13 cellular contexts compared by ENCODE assay signal in genomic region chr19:47241919-47242644, GRCh38. TPM values are rescaled to one million over a fixed set of nuclear protein-coding genes. Genes with fewer than 3 reads are reported as not detected.
DNase-seq lines count a peak whose midpoint lies in the region; TF ChIP-seq lines count a peak whose summit lies in the region.
"Had no signal": no experiment of that assay in that cellular context is flagged by ENCODE, and none has a peak within 500 bp of the region (broad histone marks: within the 10 kb centered on the region; RNA-seq: fewer than 3 reads in every experiment).

No MANE protein-coding gene starts in this region.

- peaks cover 11% of the 10 kb centered on the region for H4K20me1 ChIP-seq in BLaER1

- intact Hi-C loops in esophagus muscularis mucosa (cut with DNase I), result no loop called here

- TF ChIP-seq CTCF in GM13976 (IDR thresholded peaks at IDR 0.05; ENCODE audit: borderline replicate concordance, control extremely low read depth, extremely low read depth, insufficient read depth, missing control alignments) (no peak), RWPE1 (conservative IDR thresholded peaks at IDR 0.05; ENCODE audit: low read depth) (no peak), esophagus muscularis mucosa (IDR thresholded peaks at IDR 0.05) (no peak)

- no peak for TF ChIP-seq POLR2A in esophagus muscularis mucosa (IDR thresholded peaks at IDR 0.05; ENCODE audit: low read depth)

- TF ChIP-seq EP300 in esophagus muscularis mucosa (IDR thresholded peaks at IDR 0.05), result no peak

- H3K4me2 ChIP-seq in BLaER1, result peak overlapping the region; percentile 68

- H3K27me3 ChIP-seq in BLaER1 (peaks cover 49% of the 10 kb centered on the region), esophagus muscularis mucosa (no peaks in the 10 kb centered on the region)

- H3K36me3 ChIP-seq in BLaER1, result no peaks in the 10 kb centered on the region
- H3K36me3 ChIP-seq in esophagus muscularis mucosa, result no peaks in the 10 kb centered on the region
- H3K36me3 ChIP-seq: heart left ventricle, suprapubic skin had no signal

- no peak overlapping the region for H3K9ac ChIP-seq in BLaER1

- H3K4me3 ChIP-seq in BLaER1 (no peak overlapping the region), esophagus muscularis mucosa (no peak overlapping the region)

- CTCF ChIA-PET in RWPE1 (lab: Yijun Ruan, JAX), result no interaction called here

- H3K27ac ChIP-seq in BLaER1 (no peak overlapping the region), RWPE1 (peak overlapping the region; percentile 83), esophagus muscularis mucosa (replicated peaks in 1 of 4) (peak overlapping the region; percentile 84 to 89 (median 88))
- H3K27ac ChIP-seq: HL-60, SK-N-MC had no signal

- 80% methylated on average over 8 of the region's 8 CpGs for WGBS in esophagus muscularis mucosa

- H3K4me1 ChIP-seq in BLaER1 (peaks cover 73% of the 10 kb centered on the region), esophagus muscularis mucosa (peaks cover 33 to 55% (median 50%) of the 10 kb centered on the region in 4 donors)

- POLR2A ChIA-PET in RWPE1 (lab: Yijun Ruan, JAX; ENCODE audit: low non-redundant PET), result interaction anchor here (1.0 to 1.1 kb wide), 2 partner anchors 10 to 36 kb away, joined by 3 to 4 read pairs; no protein-coding TSS in a partner anchor

- no peaks in the 10 kb centered on the region for H3K9me3 ChIP-seq in BLaER1
- no peaks in the 10 kb centered on the region for H3K9me3 ChIP-seq in esophagus muscularis mucosa
- H3K9me3 ChIP-seq: heart left ventricle, suprapubic skin had no signal

- DNase-seq in GM13976 (ENCODE audit: low spot score) (peak; percentile 12), RWPE1 (ENCODE audit: low spot score) (no peak), esophagus muscularis mucosa (ENCODE audit: extremely low spot score) (no peak), NCI-H526 treated with DMSO at 0.1 percent for 48 hours (lab: John Stamatoyannopoulos, UW) (no peak), hepatic stellate cell (ENCODE audit: low spot score) (no peak), NCI-H146 (lab: John Stamatoyannopoulos, UW) (no peak), CD1c-positive myeloid dendritic cell (ENCODE audit: extremely low spot score) (no peak)
- DNase-seq: KG1 had no signal

- in situ Hi-C loops in GM13976 (cut with MboI; ENCODE audit: low sequenced_read_pairs, unreplicated experiment), result loop anchor here (5.0 kb wide), 1 partner anchor 90 kb away; no protein-coding TSS in a partner anchor

RNA-seq across cellular contexts. Expression of gene BBC3, which starts 11.1 kb away (rescaled TPM):
- 10 to 100 TPM in 2 of 4 donors, 1 to 10 TPM in 2; 5.0 to 21.3 (median 11.5) TPM for total RNA-seq in esophagus muscularis mucosa

RNA-seq across cellular contexts. Expression of gene CCDC9, which starts 14.2 kb away (rescaled TPM):
- 10 to 100 TPM; 22.4 to 30.6 (median 25.5) TPM for total RNA-seq in esophagus muscularis mucosa

RNA-seq across cellular contexts. Expression of gene INAFM1, which starts 32.6 kb away (rescaled TPM):
- total RNA-seq in esophagus muscularis mucosa, result 10 to 100 TPM; 12.5 to 17.4 (median 16.9) TPM
